ENCODE assay signal across 8 cellular contexts in genomic region chr19:51784922-51785690, GRCh38. TPM values are rescaled to one million over a fixed set of nuclear protein-coding genes. Genes with fewer than 3 reads are reported as not detected.
DNase-seq lines count a peak whose midpoint lies in the region; ATAC-seq and TF ChIP-seq lines count a peak whose summit lies in the region.
"Had no signal": no experiment of that assay in that cellular context is flagged by ENCODE, and none has a peak within 500 bp of the region (broad histone marks: within the 10 kb centered on the region; RNA-seq: fewer than 3 reads in every experiment).

No MANE protein-coding gene starts in this region.

- TF ChIP-seq CTCF in left lung (IDR thresholded peaks at IDR 0.05) = no peak

- H3K36me3 Mint-ChIP-seq in activated T-cell treated with anti-CD3 and anti-CD28 coated beads, Interleukin-2, amount 50 U/mL, for 4 hours (ENCODE audit: insufficient read depth) = no peaks in the 10 kb centered on the region

- H3K4me3 ChIP-seq in left lung = no peak overlapping the region

- no peaks in the 10 kb centered on the region for H3K36me3 ChIP-seq in left lung

- H3K27me3 Mint-ChIP-seq in activated T-cell treated with anti-CD3 and anti-CD28 coated beads, Interleukin-2, amount 50 U/mL, for 4 hours (ENCODE audit: low read depth) = peaks cover 8% of the 10 kb centered on the region

- H3K4me1 ChIP-seq in left lung = peaks cover 0 to 56% of the 10 kb centered on the region in 2 donors

- H3K4me3 Mint-ChIP-seq in activated T-cell treated with anti-CD3 and anti-CD28 coated beads, Interleukin-2, amount 50 U/mL, for 4 hours = no peak overlapping the region

- H3K27me3 ChIP-seq in left lung = no peaks in the 10 kb centered on the region

- no peaks in the 10 kb centered on the region for H3K4me1 Mint-ChIP-seq in activated T-cell treated with anti-CD3 and anti-CD28 coated beads, Interleukin-2, amount 50 U/mL, for 4 hours (ENCODE audit: low read depth)

- ATAC-seq in activated T-cell treated with anti-CD3 and anti-CD28 coated beads, Interleukin-2, amount 50 U/mL, for 4 hours = peak; percentile 93 to 94
- ATAC-seq in left lung (peak; percentile 83), HG03521 (IDR thresholded peaks at IDR 0.05; ENCODE audit: unreplicated experiment) (no peak), HG02588 (IDR thresholded peaks at IDR 0.05; ENCODE audit: unreplicated experiment) (no peak)

- H3K9me3 ChIP-seq in left lung = no peaks in the 10 kb centered on the region

- DNase-seq in MV-4-11 (lab: John Stamatoyannopoulos, UW) (peak; percentile 100), left lung (peak in 1 of 2 donors; percentile 79), stromal cell of bone marrow (ENCODE audit: low read depth) (peak; percentile 93), NCI-H1105 (lab: John Stamatoyannopoulos, UW) (no peak)
- no peak for DNase-seq in activated T-cell treated with anti-CD3 and anti-CD28 coated beads, Interleukin-2, amount 50 U/mL, for 4 hours

- intact Hi-C loops in left lung (cut with DNase I) = no loop called here

- peak overlapping the region; percentile 41 to 80 for H3K27ac ChIP-seq in left lung

- peaks cover 7% of the 10 kb centered on the region for H3K9me3 Mint-ChIP-seq in activated T-cell treated with anti-CD3 and anti-CD28 coated beads, Interleukin-2, amount 50 U/mL, for 4 hours

RNA-seq across cellular contexts. Expression of gene FPR3, which starts 9.9 kb away (rescaled TPM):
- total RNA-seq in activated T-cell treated with anti-CD3 and anti-CD28 coated beads, Interleukin-2, amount 50 U/mL, for 4 hours = not detected
- 10 to 100 TPM; 28.6 to 75.0 TPM for total RNA-seq in left lung
- total RNA-seq: glomerular endothelial cell had no signal

RNA-seq across cellular contexts. Expression of gene FPR2, which starts 24.1 kb away (rescaled TPM):
- not detected for total RNA-seq in activated T-cell treated with anti-CD3 and anti-CD28 coated beads, Interleukin-2, amount 50 U/mL, for 4 hours
- total RNA-seq in left lung = 10 to 100 TPM in 1 of 2 donors, 1 to 10 TPM in 1; 5.9 to 41.7 TPM
- total RNA-seq: glomerular endothelial cell had no signal

RNA-seq across cellular contexts. Expression of gene FPR1, which starts 33.4 kb away (rescaled TPM):
- total RNA-seq in activated T-cell treated with anti-CD3 and anti-CD28 coated beads, Interleukin-2, amount 50 U/mL, for 4 hours = not detected
- total RNA-seq in left lung = 100 to 1,000 TPM in 1 of 2 donors, 10 to 100 TPM in 1; 20.0 to 193 TPM
- total RNA-seq: glomerular endothelial cell had no signal

Comparison
In these comparisons a context has a peak if more than half of its experiments do, and no peak if none do; other contexts are left out.
1. DNase-seq: peak in MV-4-11 (single experiment) and stromal cell of bone marrow (single experiment); none in activated T-cell treated with anti-CD3 and anti-CD28 coated beads, Interleukin-2, amount 50 U/mL, for 4 hours (single experiment) and NCI-H1105 (single experiment).
2. ATAC-seq: peak in activated T-cell treated with anti-CD3 and anti-CD28 coated beads, Interleukin-2, amount 50 U/mL, for 4 hours (2 of 2) and left lung (single experiment); none in HG03521 (single experiment) and HG02588 (single experiment).
3. RNA of gene FPR3, which starts 9.9 kb away (total RNA-seq): 28.6 to 75.0 TPM in left lung; not detected in activated T-cell treated with anti-CD3 and anti-CD28 coated beads, Interleukin-2, amount 50 U/mL, for 4 hours; every median in the first group is over 10 times any median in the second.
4. RNA of gene FPR2, which starts 24.1 kb away (total RNA-seq): 5.9 to 41.7 TPM in left lung; not detected in activated T-cell treated with anti-CD3 and anti-CD28 coated beads, Interleukin-2, amount 50 U/mL, for 4 hours; every median in the first group is over 4 times any median in the second.
5. RNA of gene FPR1, which starts 33.4 kb away (total RNA-seq): 20.0 to 193 TPM in left lung; not detected in activated T-cell treated with anti-CD3 and anti-CD28 coated beads, Interleukin-2, amount 50 U/mL, for 4 hours; every median in the first group is over 10 times any median in the second.